Comparison of ENCODE assay signal across 22 cellular contexts in genomic region chr4:91734682-91735081, GRCh38.
DNase-seq lines count a peak whose midpoint lies in the region; ATAC-seq, FAIRE-seq and TF ChIP-seq lines count a peak whose summit lies in the region.
"Had no signal": no experiment of that assay in that cellular context is flagged by ENCODE, and none has a peak within 500 bp of the region (broad histone marks: within the 10 kb centered on the region; RNA-seq: fewer than 3 reads in every experiment).

No MANE protein-coding gene starts in this region.

- H3K4me2 ChIP-seq in HCT116 (ENCODE audit: low read length) (no peak overlapping the region), SK-N-SH (no peak overlapping the region), endothelial cell of umbilical vein (ENCODE audit: insufficient read depth, low read length) (no peak overlapping the region)

- ATAC-seq in HCT116: peak; percentile 62; the same call in 1 of the 2 replicates
- ATAC-seq in GM21723 (IDR thresholded peaks at IDR 0.05; ENCODE audit: unreplicated experiment): no peak
- no peak for ATAC-seq in aorta (ENCODE audit: low FRiP score)
- ATAC-seq: effector memory CD8-positive, alpha-beta T cell; stimulated activated naive CD8-positive, alpha-beta T cell treated with anti-CD3 and anti-CD28 coated beads, Interleukin-15, amount 100 ng/mL, for 72 hours had no signal

- H3K79me2 ChIP-seq in HCT116 (ENCODE audit: insufficient read depth, low read length) (no peaks in the 10 kb centered on the region), SK-N-SH (ENCODE audit: insufficient read depth) (no peaks in the 10 kb centered on the region), endothelial cell of umbilical vein (ENCODE audit: control insufficient read depth, insufficient read depth, low read length) (no peaks in the 10 kb centered on the region)

- H3K36me3 ChIP-seq in HCT116 (ENCODE audit: control insufficient read depth in 1 of 2, insufficient read depth in 2 of 2, low read length in 2 of 2) (no peaks in the 10 kb centered on the region), SK-N-SH (replicated peaks in 1 of 2; ENCODE audit: control insufficient read depth in 1 of 2, insufficient read depth in 2 of 2, low read length in 1 of 2) (no peaks in the 10 kb centered on the region), endothelial cell of umbilical vein (ENCODE audit: control insufficient read depth in 2 of 2, extremely low read depth in 1 of 2, insufficient read depth in 2 of 2, low read length in 2 of 2) (no peaks in the 10 kb centered on the region), aorta (ENCODE audit: control insufficient read depth in 1 of 2, insufficient read depth in 2 of 2, low read length in 1 of 2) (no peaks in the 10 kb centered on the region)
- H3K36me3 ChIP-seq: vagina had no signal

- FAIRE-seq in endothelial cell of umbilical vein (lab: Jason Lieb, UNC): no peak
- FAIRE-seq: RCC 7860 had no signal

- POLR2A ChIA-PET in HCT116 (lab: Charles Lee) (no interaction called here), SK-N-SH (lab: Yijun Ruan, JAX) (no interaction called here), endothelial cell of umbilical vein (lab: Charles Lee) (no interaction called here)

- TF ChIP-seq RAD21 in HCT116 (IDR thresholded peaks at IDR 0.05; ENCODE audit: low read depth) (peak; percentile 43), SK-N-SH (IDR thresholded peaks at IDR 0.05; ENCODE audit: low read length) (0 out of 2 replicates have a peak, but pooled peaks have one; percentile 6)

- H4K20me1 ChIP-seq in HCT116 (ENCODE audit: insufficient read depth): no peaks in the 10 kb centered on the region
- no peaks in the 10 kb centered on the region for H4K20me1 ChIP-seq in SK-N-SH (ENCODE audit: insufficient read depth)
- H4K20me1 ChIP-seq in endothelial cell of umbilical vein (replicated peaks; ENCODE audit: control insufficient read depth, extremely low read depth, insufficient read depth, low read length): no peaks in the 10 kb centered on the region

- BruUV-seq in HCT116 (replicated peaks; lab: Mats Ljungman, UMichigan) (no TSS peak), endothelial cell of umbilical vein (replicated peaks; lab: Mats Ljungman, UMichigan) (no TSS peak)

- TF ChIP-seq CTCF in 22Rv1 (IDR thresholded peaks at IDR 0.05): peak; percentile 35
- peak in 2 of 3 experiments; percentile 11 to 31; a peak in 2 of 6 replicates for TF ChIP-seq CTCF in HCT116 (IDR thresholded peaks at IDR 0.05 in 2 of 3, conservative IDR thresholded peaks at IDR 0.05 in 1 of 3; ENCODE audit: borderline replicate concordance in 1 of 3, insufficient read depth in 1 of 3, low read depth in 2 of 3, low read length in 2 of 3)
- peak; percentile 40 for TF ChIP-seq CTCF in SK-N-SH (IDR thresholded peaks at IDR 0.05)
- TF ChIP-seq CTCF in endothelial cell of umbilical vein (IDR thresholded peaks at IDR 0.05; ENCODE audit: extremely low read depth in 1 of 2, insufficient read depth in 1 of 2, low read depth in 1 of 2, low read length in 2 of 2): peak in 1 of 2 donors; percentile 6

- H3K4me1 ChIP-seq in HCT116 (ENCODE audit: control insufficient read depth in 1 of 2, insufficient read depth in 2 of 2, low read length in 2 of 2) (no peaks in the 10 kb centered on the region), SK-N-SH (ENCODE audit: control insufficient read depth in 1 of 2, insufficient read depth in 2 of 2, low read depth in 1 of 2, low read length in 1 of 2) (no peaks in the 10 kb centered on the region), endothelial cell of umbilical vein (ENCODE audit: control insufficient read depth, extremely low read depth, insufficient read depth, low read length) (no peaks in the 10 kb centered on the region), aorta (ENCODE audit: control insufficient read depth in 1 of 2, insufficient read depth in 2 of 2, low read length in 2 of 2) (no peaks in the 10 kb centered on the region)
- H3K4me1 ChIP-seq: vagina had no signal

- H3K4me3 ChIP-seq in HCT116 (replicated peaks in 1 of 2; ENCODE audit: low read depth in 1 of 2, low read length in 2 of 2): no peak overlapping the region
- H3K4me3 ChIP-seq in SK-N-SH (ENCODE audit: low read depth in 2 of 2, low read length in 1 of 2): no peak overlapping the region
- H3K4me3 ChIP-seq in endothelial cell of umbilical vein (replicated peaks in 1 of 3; ENCODE audit: insufficient read depth in 1 of 3, low read depth in 1 of 3, low read length in 3 of 3): no peak overlapping the region
- H3K4me3 ChIP-seq in aorta (ENCODE audit: low read length in 2 of 2): no peak overlapping the region
- H3K4me3 ChIP-seq: lung, vagina had no signal

- no peaks in the 10 kb centered on the region for H3K9me1 ChIP-seq in endothelial cell of umbilical vein (replicated peaks; ENCODE audit: control insufficient read depth, extremely low read depth, insufficient read depth, low read length)

- RAD21 ChIA-PET in HCT116 (lab: Charles Lee; ENCODE audit: low non-redundant PET in 1 of 2, low total read pairs in 2 of 2, uncharacterized antibody in 2 of 2, unreplicated experiment in 2 of 2): no interaction called here

- intact Hi-C loops in HCT116 (cut with micrococcal nuclease) (no loop called here), endothelial cell of umbilical vein (cut with micrococcal nuclease) (no loop called here), aorta (cut with DNase I) (no loop called here)

- no peak overlapping the region for H3K27ac ChIP-seq in 22Rv1
- no peak overlapping the region for H3K27ac ChIP-seq in HCT116 (ENCODE audit: low read depth, low read length)
- no peak overlapping the region for H3K27ac ChIP-seq in SK-N-SH (ENCODE audit: low read depth in 2 of 2, low read length in 1 of 2)
- no peak overlapping the region for H3K27ac ChIP-seq in endothelial cell of umbilical vein (ENCODE audit: insufficient read depth, low read depth, low read length)
- no peak overlapping the region for H3K27ac ChIP-seq in aorta (ENCODE audit: low read depth in 1 of 2, low read length in 2 of 2)
- H3K27ac ChIP-seq: vagina had no signal

- no peak for TF ChIP-seq POLR2A in HCT116 (IDR thresholded peaks at IDR 0.05; ENCODE audit: borderline replicate concordance, extremely low read depth, insufficient read depth, insufficient read length)
- no peak for TF ChIP-seq POLR2A in endothelial cell of umbilical vein (IDR thresholded peaks at IDR 0.05; ENCODE audit: low read depth, low read length)

- dilution Hi-C loops in endothelial cell of umbilical vein (cut with MboI; ENCODE audit: extremely low pct_ligation_motif_present, low sequenced_read_pairs): no loop called here

- H3K9ac ChIP-seq in HCT116 (ENCODE audit: low read length) (no peak overlapping the region), SK-N-SH (no peak overlapping the region), endothelial cell of umbilical vein (replicated peaks; ENCODE audit: extremely low read depth, insufficient read depth, low read length) (no peak overlapping the region)

- no peaks in the 10 kb centered on the region for H3F3A ChIP-seq in SK-N-SH (replicated peaks; ENCODE audit: insufficient read depth)

- H2AFZ ChIP-seq in HCT116 (ENCODE audit: low read depth, low read length, poor library complexity, severe bottlenecking): peak overlapping the region; percentile 63
- no peak overlapping the region for H2AFZ ChIP-seq in SK-N-SH (ENCODE audit: low read depth)
- H2AFZ ChIP-seq in endothelial cell of umbilical vein (ENCODE audit: low read depth, low read length): no peak overlapping the region

- no peaks in the 10 kb centered on the region for H3K27me3 ChIP-seq in HCT116 (ENCODE audit: insufficient read depth, low read length)
- no peaks in the 10 kb centered on the region for H3K27me3 ChIP-seq in SK-N-SH (ENCODE audit: insufficient read depth)
- no peaks in the 10 kb centered on the region for H3K27me3 ChIP-seq in endothelial cell of umbilical vein (ENCODE audit: control insufficient read depth in 2 of 2, insufficient read depth in 2 of 2, low read length in 2 of 2)
- H3K27me3 ChIP-seq in aorta (ENCODE audit: control insufficient read depth in 1 of 2, insufficient read depth in 2 of 2, low read length in 1 of 2): no peaks in the 10 kb centered on the region
- H3K27me3 ChIP-seq: vagina had no signal

- no peak for TF ChIP-seq EP300 in SK-N-SH (IDR thresholded peaks at IDR 0.05; ENCODE audit: borderline replicate concordance in 1 of 2, low read depth in 1 of 2, low read length in 1 of 2)

- H3K9me3 ChIP-seq in HCT116 (ENCODE audit: control insufficient read depth in 1 of 2, insufficient read depth in 1 of 2, low read depth in 1 of 2, low read length in 2 of 2) (no peaks in the 10 kb centered on the region), SK-N-SH (no peaks in the 10 kb centered on the region), endothelial cell of umbilical vein (replicated peaks; ENCODE audit: control insufficient read depth, insufficient read depth, low read length) (no peaks in the 10 kb centered on the region), aorta (ENCODE audit: control insufficient read depth, low read length) (no peaks in the 10 kb centered on the region)
- H3K9me3 ChIP-seq: vagina had no signal

- CTCF ChIA-PET in HCT116 (lab: Charles Lee): no interaction called here
- CTCF ChIA-PET in SK-N-SH (lab: Yijun Ruan, JAX): interaction anchor here (0.8 kb wide), 1 partner anchor 312 kb away, joined by 3 read pairs; no protein-coding TSS in a partner anchor
- CTCF ChIA-PET in endothelial cell of umbilical vein (lab: Charles Lee): no interaction called here

- no peak for DNase-seq in HCT116 (ENCODE audit: low read depth, low spot score)
- DNase-seq in SK-N-SH: no peak
- peak; percentile 23 for DNase-seq in endothelial cell of umbilical vein (ENCODE audit: low read depth, low spot score)
- DNase-seq in kidney glomerular epithelial cell (lab: John Stamatoyannopoulos, UW): no peak
- no peak for DNase-seq in aorta
- no peak for DNase-seq in MV-4-11 (lab: John Stamatoyannopoulos, UW)
- DNase-seq: activated CD4-positive, CD25-positive, alpha-beta regulatory T cell treated with anti-CD3 and anti-CD28 coated beads, Interleukin-2, amount 50 U/mL, for 72 hours; activated CD8-positive, alpha-beta memory T cell treated with anti-CD3 and anti-CD28 coated beads, Interleukin-2, amount 50 U/mL, for 48 hours; activated naive CD4-positive, alpha-beta T cell; Calu3; effector memory CD8-positive, alpha-beta T cell; foreskin melanocyte; naive B cell; NCI-H1436 treated with DMSO at 0.1 percent for 48 hours; NCI-H446 treated with DMSO at 0.1 percent for 48 hours; stimulated activated CD4-positive, alpha-beta T cell treated with anti-CD3 and anti-CD28 coated beads, Interleukin-15, amount 100 ng/mL, for 24 hours; stimulated activated naive CD8-positive, alpha-beta T cell treated with anti-CD3 and anti-CD28 coated beads, Interleukin-15, amount 100 ng/mL, for 72 hours had no signal

- H3K9me2 ChIP-seq in HCT116 (ENCODE audit: insufficient read depth) (no peaks in the 10 kb centered on the region), SK-N-SH (no peaks in the 10 kb centered on the region)

- 65% methylated on average over 1 of the region's 1 CpG for WGBS in SK-N-SH (ENCODE audit: low lambda C conversion rate)
- 46 to 98% methylated on average over 1 of the region's 1 CpG for WGBS in aorta, 2 donors

TF ChIP-seq in HCT116, 20 proteins besides CTCF, POLR2A, EP300 and RAD21 (continues in another document):
- no peak for TF ChIP-seq POLR2AphosphoS5 (IDR thresholded peaks at IDR 0.05; ENCODE audit: low read depth, low read length)

TF ChIP-seq in endothelial cell of umbilical vein, 7 proteins besides CTCF, POLR2A, EP300 and RAD21 (continues in another document):
- TF ChIP-seq MYC (IDR thresholded peaks at IDR 0.05; ENCODE audit: low read depth, low read length) (no peak), POLR2AphosphoS5 (IDR thresholded peaks at IDR 0.05; ENCODE audit: insufficient read depth, low read depth, low read length) (no peak)
